ENCODE assay signal across 9 cellular contexts in genomic region chr6:170152989-170153388, GRCh38.
DNase-seq lines count a peak whose midpoint lies in the region; ATAC-seq and TF ChIP-seq lines count a peak whose summit lies in the region.
"Had no signal": no experiment of that assay in that cellular context is flagged by ENCODE, and none has a peak within 500 bp of the region (broad histone marks: within the 10 kb centered on the region; RNA-seq: fewer than 3 reads in every experiment).

No MANE protein-coding gene starts in this region.

- no peaks in the 10 kb centered on the region for H3K9me3 Mint-ChIP-seq in activated naive CD8-positive, alpha-beta T cell (ENCODE audit: low read depth)
- no peaks in the 10 kb centered on the region for H3K9me3 Mint-ChIP-seq in activated naive CD8-positive, alpha-beta T cell treated with anti-CD3 and anti-CD28 coated beads, Interleukin-2, amount 50 U/mL, for 24 hours
- H3K9me3 Mint-ChIP-seq in osteocyte (ENCODE audit: unreplicated experiment), result no peaks in the 10 kb centered on the region

- peak overlapping the region; percentile 13 for H3K4me3 Mint-ChIP-seq in activated naive CD8-positive, alpha-beta T cell
- no peak overlapping the region for H3K4me3 Mint-ChIP-seq in activated naive CD8-positive, alpha-beta T cell treated with anti-CD3 and anti-CD28 coated beads, Interleukin-2, amount 50 U/mL, for 24 hours
- no peak overlapping the region for H3K4me3 Mint-ChIP-seq in osteocyte (ENCODE audit: unreplicated experiment)

- H3K9me3 ChIP-seq in iPS-18a (ENCODE audit: control insufficient read depth, low read depth, low read length) (no peaks in the 10 kb centered on the region), transverse colon (no peaks in the 10 kb centered on the region), spleen (no peaks in the 10 kb centered on the region)

- no peak for TF ChIP-seq POLR2A in transverse colon (IDR thresholded peaks at IDR 0.05)
- no peak for TF ChIP-seq POLR2A in spleen (IDR thresholded peaks at IDR 0.05)

- peak overlapping the region; percentile 7 for H3K9ac ChIP-seq in iPS-18a (ENCODE audit: low read length)

- no peak for DNase-seq in activated naive CD8-positive, alpha-beta T cell treated with anti-CD3 and anti-CD28 coated beads, Interleukin-2, amount 50 U/mL, for 24 hours
- DNase-seq in SHP77 (lab: John Stamatoyannopoulos, UW), result peak; percentile 84 to 93
- DNase-seq in transverse colon, result peak; percentile 63
- DNase-seq in spleen, result no peak
- no peak for DNase-seq in osteocyte (ENCODE audit: extremely low spot score, unreplicated experiment)

- H3K4me1 Mint-ChIP-seq in activated naive CD8-positive, alpha-beta T cell (ENCODE audit: low read depth), result peaks cover 45% of the 10 kb centered on the region
- H3K4me1 Mint-ChIP-seq in activated naive CD8-positive, alpha-beta T cell treated with anti-CD3 and anti-CD28 coated beads, Interleukin-2, amount 50 U/mL, for 24 hours, result peaks cover 40% of the 10 kb centered on the region
- H3K4me1 Mint-ChIP-seq in osteocyte (ENCODE audit: unreplicated experiment), result no peaks in the 10 kb centered on the region

- H3K27ac Mint-ChIP-seq in activated naive CD8-positive, alpha-beta T cell, result no peak overlapping the region
- H3K27ac Mint-ChIP-seq in activated naive CD8-positive, alpha-beta T cell treated with anti-CD3 and anti-CD28 coated beads, Interleukin-2, amount 50 U/mL, for 24 hours, result no peak overlapping the region
- no peak overlapping the region for H3K27ac Mint-ChIP-seq in osteocyte (ENCODE audit: unreplicated experiment)

- in situ Hi-C loops in transverse colon (cut with MboI; ENCODE audit: low pct_ligation_motif_present in 1 of 4, low pct_unique_long_range_greater_than_20kb in 1 of 4, low sequenced_read_pairs in 3 of 4), result no loop called here

- H3K4me3 ChIP-seq in iPS-18a (ENCODE audit: low read length), result no peak overlapping the region
- no peak overlapping the region for H3K4me3 ChIP-seq in transverse colon
- H3K4me3 ChIP-seq in spleen, result no peak overlapping the region

- ATAC-seq in activated naive CD8-positive, alpha-beta T cell treated with anti-CD3 and anti-CD28 coated beads, Interleukin-2, amount 50 U/mL, for 24 hours, result no peak
- ATAC-seq in HG03039 (IDR thresholded peaks at IDR 0.05; ENCODE audit: unreplicated experiment), result no peak

- no peaks in the 10 kb centered on the region for H3K27me3 Mint-ChIP-seq in activated naive CD8-positive, alpha-beta T cell
- H3K27me3 Mint-ChIP-seq in activated naive CD8-positive, alpha-beta T cell treated with anti-CD3 and anti-CD28 coated beads, Interleukin-2, amount 50 U/mL, for 24 hours, result peaks cover 10% of the 10 kb centered on the region
- H3K27me3 Mint-ChIP-seq in osteocyte (ENCODE audit: unreplicated experiment), result no peaks in the 10 kb centered on the region

- peaks cover 14% of the 10 kb centered on the region for H3K27me3 ChIP-seq in iPS-18a (ENCODE audit: control insufficient read depth, insufficient read depth, low read length)
- no peaks in the 10 kb centered on the region for H3K27me3 ChIP-seq in transverse colon
- peaks cover 0 to 61% (median 10%) of the 10 kb centered on the region in 7 donors for H3K27me3 ChIP-seq in spleen (replicated peaks in 1 of 7)

- intact Hi-C loops in transverse colon (cut with DNase I; ENCODE audit: low total_unique reads), result no loop called here
- intact Hi-C loops in spleen (cut with DNase I; ENCODE audit: low total_unique reads), result no loop called here

- H3K36me3 Mint-ChIP-seq in activated naive CD8-positive, alpha-beta T cell, result no peaks in the 10 kb centered on the region
- H3K36me3 Mint-ChIP-seq in activated naive CD8-positive, alpha-beta T cell treated with anti-CD3 and anti-CD28 coated beads, Interleukin-2, amount 50 U/mL, for 24 hours (ENCODE audit: low read depth), result no peaks in the 10 kb centered on the region
- no peaks in the 10 kb centered on the region for H3K36me3 Mint-ChIP-seq in osteocyte (ENCODE audit: unreplicated experiment)

- TF ChIP-seq EP300 in transverse colon (IDR thresholded peaks at IDR 0.05; ENCODE audit: low read depth), result no peak

- H3K4me1 ChIP-seq in iPS-18a (ENCODE audit: control insufficient read depth, low read depth, low read length), result peaks cover 28% of the 10 kb centered on the region
- H3K4me1 ChIP-seq in transverse colon, result peaks cover 6 to 15% (median 7%) of the 10 kb centered on the region in 4 donors
- peaks cover 8 to 42% (median 26%) of the 10 kb centered on the region in 6 donors for H3K4me1 ChIP-seq in spleen

- WGBS in transverse colon (ENCODE audit: low coverage in 1 of 2), 2 donors, result 17% methylated on average over 8 of the region's 13 CpGs; no CpG with 5 or more reads in 1 of the 2 donors
- WGBS in spleen, 5 donors, result 33 to 58% (median 36%) methylated on average over 6 to 13 of the region's 13 CpGs

- H3K36me3 ChIP-seq in iPS-18a (ENCODE audit: control insufficient read depth, low read depth, low read length), result no peaks in the 10 kb centered on the region
- H3K36me3 ChIP-seq in transverse colon, result no peaks in the 10 kb centered on the region
- no peaks in the 10 kb centered on the region for H3K36me3 ChIP-seq in spleen

- TF ChIP-seq CTCF in transverse colon (IDR thresholded peaks at IDR 0.05) (no peak), spleen (IDR thresholded peaks at IDR 0.05 in 8 of 11, conservative IDR thresholded peaks at IDR 0.05 in 3 of 11) (no peak), osteocyte (IDR thresholded peaks at IDR 0.05) (no peak)

- H3K27ac ChIP-seq in iPS-18a (ENCODE audit: low read length) (no peak overlapping the region), transverse colon (peak overlapping the region in 3 of 4 donors; percentile 33 to 45 (median 36)), spleen (peak overlapping the region in 4 of 8 donors; percentile 51 to 69 (median 66))
- H3K27ac ChIP-seq: HL-60 had no signal

Comparison
In these comparisons a context has a peak if more than half of its experiments do, and no peak if none do; other contexts are left out.
1. DNase-seq: peak in SHP77 (2 of 2) and transverse colon (single experiment); none in activated naive CD8-positive, alpha-beta T cell treated with anti-CD3 and anti-CD28 coated beads, Interleukin-2, amount 50 U/mL, for 24 hours (single experiment), spleen (single experiment) and osteocyte (single experiment).